In the genomic region with DNA sequence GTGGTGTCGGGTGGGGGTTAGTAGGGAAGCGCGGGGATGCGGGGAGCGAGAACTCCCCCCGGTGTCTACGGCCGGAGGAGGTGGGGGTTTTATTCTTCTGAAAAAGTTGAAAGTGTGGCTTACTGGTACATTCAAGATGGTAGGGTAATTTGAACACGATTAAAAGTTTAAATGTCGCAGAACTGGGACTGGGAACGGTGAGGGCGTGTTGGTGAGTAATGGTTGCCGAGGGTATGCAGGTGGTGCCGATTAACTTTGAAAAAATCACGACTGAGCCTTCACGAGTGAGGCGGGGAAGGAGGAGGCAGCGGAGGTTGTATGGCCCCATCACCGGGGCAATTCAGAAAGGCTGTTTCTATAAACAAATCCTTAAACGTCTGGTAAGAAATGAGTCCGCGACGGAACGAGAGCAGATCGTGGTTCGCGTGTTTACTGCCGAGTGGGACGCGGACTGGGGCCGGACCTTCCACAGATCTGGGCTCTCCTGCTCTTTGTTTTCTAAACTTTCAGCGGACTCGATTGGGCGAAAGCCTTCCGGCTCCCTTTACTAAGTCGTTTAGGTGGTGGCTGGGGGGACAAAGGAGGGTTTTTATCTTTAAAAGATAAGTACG, we compare ENCODE assay signal across 8 cellular contexts. TPM values are rescaled to one million over a fixed set of nuclear protein-coding genes. Genes with fewer than 3 reads are reported as not detected.
DNase-seq lines count a peak whose midpoint lies in the region; ATAC-seq, FAIRE-seq and TF ChIP-seq lines count a peak whose summit lies in the region.

No MANE protein-coding gene starts in this region.

- peaks cover 3% of the 10 kb centered on the region for H3K36me3 Mint-ChIP-seq in activated CD4-positive, alpha-beta T cell treated with anti-CD3 and anti-CD28 coated beads for 36 hours (ENCODE audit: low read depth)
- no peaks in the 10 kb centered on the region for H3K36me3 Mint-ChIP-seq in endodermal cell (ENCODE audit: low read depth)
- H3K36me3 Mint-ChIP-seq in natural killer cell treated with Interleukin-12 subunit alpha and Interleukin-12 subunit beta and Interleukin-15 and Interleukin-18, amount 100 ng/mL, for 72 hours, result no peaks in the 10 kb centered on the region

- peaks cover 12% of the 10 kb centered on the region for H3K27me3 Mint-ChIP-seq in activated CD4-positive, alpha-beta T cell treated with anti-CD3 and anti-CD28 coated beads for 36 hours
- H3K27me3 Mint-ChIP-seq in endodermal cell (ENCODE audit: insufficient read depth), result no peaks in the 10 kb centered on the region
- peaks cover 24 to 43% of the 10 kb centered on the region in 2 donors for H3K27me3 Mint-ChIP-seq in natural killer cell treated with Interleukin-12 subunit alpha and Interleukin-12 subunit beta and Interleukin-15 and Interleukin-18, amount 100 ng/mL, for 72 hours

- no peaks in the 10 kb centered on the region for H3K36me3 ChIP-seq in ES-I3 (ENCODE audit: insufficient read depth, low read length)
- H3K36me3 ChIP-seq in endodermal cell (ENCODE audit: control insufficient read depth, insufficient read depth, low read length), result no peaks in the 10 kb centered on the region

- TF ChIP-seq POLR2A in GM12891 (IDR thresholded peaks at IDR 0.05; ENCODE audit: low read depth, low read length), result no peak

- ATAC-seq in activated CD4-positive, alpha-beta T cell treated with anti-CD3 and anti-CD28 coated beads for 36 hours, result no peak
- no peak for ATAC-seq in natural killer cell treated with Interleukin-12 subunit alpha and Interleukin-12 subunit beta and Interleukin-15 and Interleukin-18, amount 100 ng/mL, for 72 hours
- ATAC-seq in GM18502 (IDR thresholded peaks at IDR 0.05; ENCODE audit: poor library complexity, unreplicated experiment), result no peak
- ATAC-seq in GM18520 (IDR thresholded peaks at IDR 0.05; ENCODE audit: unreplicated experiment), result no peak
- no peak for ATAC-seq in HG03520 (IDR thresholded peaks at IDR 0.05; ENCODE audit: unreplicated experiment)

- no peaks in the 10 kb centered on the region for H3K27me3 ChIP-seq in endodermal cell (ENCODE audit: control insufficient read depth, insufficient read depth, low read length, poor library complexity, severe bottlenecking)

- 0% methylated on average over 23 to 37 of the region's 37 CpGs for WGBS in endodermal cell (ENCODE audit: insufficient coverage in 1 of 2, insufficient read length in 1 of 2), 2 experiments

- H3K27ac Mint-ChIP-seq in activated CD4-positive, alpha-beta T cell treated with anti-CD3 and anti-CD28 coated beads for 36 hours, result peak overlapping the region; percentile 91
- peak overlapping the region; percentile 91 for H3K27ac Mint-ChIP-seq in endodermal cell
- H3K27ac Mint-ChIP-seq in natural killer cell treated with Interleukin-12 subunit alpha and Interleukin-12 subunit beta and Interleukin-15 and Interleukin-18, amount 100 ng/mL, for 72 hours, result peak overlapping the region; percentile 63 to 85

- peak overlapping the region; percentile 96 for H3K4me3 ChIP-seq in endodermal cell (ENCODE audit: low read length)

- POLR2A ChIA-PET in activated CD4-positive, alpha-beta T cell treated with anti-CD3 and anti-CD28 coated beads for 36 hours (lab: Charles Lee), result no interaction called here

- peak; percentile 57 for DNase-seq in activated CD4-positive, alpha-beta T cell treated with anti-CD3 and anti-CD28 coated beads for 36 hours
- peak; percentile 59 for DNase-seq in endodermal cell
- no peak for DNase-seq in natural killer cell treated with Interleukin-12 subunit alpha and Interleukin-12 subunit beta and Interleukin-15 and Interleukin-18, amount 100 ng/mL, for 72 hours (ENCODE audit: low spot score)
- DNase-seq in GM12891 (ENCODE audit: insufficient read length, low spot score), result no peak

- H3K4me3 Mint-ChIP-seq in activated CD4-positive, alpha-beta T cell treated with anti-CD3 and anti-CD28 coated beads for 36 hours, result peak overlapping the region; percentile 89
- H3K4me3 Mint-ChIP-seq in endodermal cell, result peak overlapping the region; percentile 86
- H3K4me3 Mint-ChIP-seq in natural killer cell treated with Interleukin-12 subunit alpha and Interleukin-12 subunit beta and Interleukin-15 and Interleukin-18, amount 100 ng/mL, for 72 hours, result peak overlapping the region; percentile 87

- TF ChIP-seq CTCF in endodermal cell (conservative IDR thresholded peaks at IDR 0.05), result no peak

- H3K27ac ChIP-seq in endodermal cell (ENCODE audit: low read depth, low read length), result peak overlapping the region; percentile 62

- intact Hi-C loops in activated CD4-positive, alpha-beta T cell treated with anti-CD3 and anti-CD28 coated beads for 36 hours (cut with DNase I, micrococcal nuclease), result loop anchor here (1.0 to 10.0 kb wide), 2 partner anchors 18 to 424 kb away; no protein-coding TSS in a partner anchor

- H3K9me3 ChIP-seq in ES-I3 (ENCODE audit: control insufficient read depth, insufficient read depth, low read length) (no peaks in the 10 kb centered on the region), endodermal cell (ENCODE audit: control insufficient read depth, low read length) (no peaks in the 10 kb centered on the region)

- CTCF ChIA-PET in activated CD4-positive, alpha-beta T cell treated with anti-CD3 and anti-CD28 coated beads for 36 hours (lab: Charles Lee), result interaction anchor here (0.7 to 1.0 kb wide), 2 partner anchors 87 to 128 kb away, joined by 3 to 4 read pairs; no protein-coding TSS in a partner anchor

- peaks cover 37% of the 10 kb centered on the region for H3K4me1 Mint-ChIP-seq in activated CD4-positive, alpha-beta T cell treated with anti-CD3 and anti-CD28 coated beads for 36 hours
- peaks cover 36% of the 10 kb centered on the region for H3K4me1 Mint-ChIP-seq in endodermal cell
- peaks cover 20 to 30% of the 10 kb centered on the region in 2 donors for H3K4me1 Mint-ChIP-seq in natural killer cell treated with Interleukin-12 subunit alpha and Interleukin-12 subunit beta and Interleukin-15 and Interleukin-18, amount 100 ng/mL, for 72 hours (ENCODE audit: low read depth in 2 of 2)

- H3K4me1 ChIP-seq in ES-I3 (ENCODE audit: insufficient read depth, low read length) (peaks cover 22% of the 10 kb centered on the region), endodermal cell (ENCODE audit: control insufficient read depth, insufficient read depth, low read length) (peaks cover 13% of the 10 kb centered on the region)

- FAIRE-seq in GM12891 (lab: Jason Lieb, UNC), result no peak

- H3K9ac ChIP-seq in ES-I3 (ENCODE audit: low read depth, low read length) (peak overlapping the region; percentile 98), endodermal cell (ENCODE audit: extremely low read depth, low read length, poor library complexity, severe bottlenecking) (peak overlapping the region; percentile 97)

- no peaks in the 10 kb centered on the region for H3K9me3 Mint-ChIP-seq in activated CD4-positive, alpha-beta T cell treated with anti-CD3 and anti-CD28 coated beads for 36 hours (ENCODE audit: low read depth)
- no peaks in the 10 kb centered on the region for H3K9me3 Mint-ChIP-seq in endodermal cell
- no peaks in the 10 kb centered on the region for H3K9me3 Mint-ChIP-seq in natural killer cell treated with Interleukin-12 subunit alpha and Interleukin-12 subunit beta and Interleukin-15 and Interleukin-18, amount 100 ng/mL, for 72 hours

TF ChIP-seq in GM12891, 5 proteins besides CTCF, POLR2A, EP300 and RAD21:
- TF ChIP-seq POU2F2 (IDR thresholded peaks at IDR 0.05; ENCODE audit: low read depth, low read length), result no peak
TF ChIP-seq in GM12891: peak in this region for 0.

RNA-seq across cellular contexts. Expression of gene IGF1R, which starts 2.6 kb away (rescaled TPM):
- 10 to 100 TPM; 26.3 to 43.7 TPM for total RNA-seq in activated CD4-positive, alpha-beta T cell treated with anti-CD3 and anti-CD28 coated beads for 36 hours
- total RNA-seq in endodermal cell, result 100 to 1,000 TPM; 115 to 119 TPM
- 54.4 TPM for polyA plus RNA-seq in endodermal cell (2013, experiment 1 of 2)
- polyA plus RNA-seq in endodermal cell (2013, experiment 2 of 2), result 50.2 TPM
- 10 to 100 TPM; 10.3 to 12.6 TPM for total RNA-seq in natural killer cell treated with Interleukin-12 subunit alpha and Interleukin-12 subunit beta and Interleukin-15 and Interleukin-18, amount 100 ng/mL, for 72 hours
- 0.89 TPM for polyA plus RNA-seq in GM12891 (2012; ENCODE audit: low read depth, missing spikeins)

Comparison
In these comparisons a context has a peak if more than half of its experiments do, and no peak if none do; other contexts are left out.
1. DNase-seq: peak in activated CD4-positive, alpha-beta T cell treated with anti-CD3 and anti-CD28 coated beads for 36 hours (single experiment) and endodermal cell (single experiment); none in natural killer cell treated with Interleukin-12 subunit alpha and Interleukin-12 subunit beta and Interleukin-15 and Interleukin-18, amount 100 ng/mL, for 72 hours (single experiment) and GM12891 (single experiment).
2. Peak in every context shown above with its lines, with median percentiles within 50 percentile points of each other: H3K27ac Mint-ChIP-seq and H3K4me3 Mint-ChIP-seq.